In genomic region chr6:37311666-37312473, GRCh38 we compare ENCODE assay signal across 14 cellular contexts. TPM values are rescaled to one million over a fixed set of nuclear protein-coding genes. Genes with fewer than 3 reads are reported as not detected.
A peak's percentile ranks its signal among the peaks of the same experiment; 100 is the strongest.
DNase-seq lines count a peak whose midpoint lies in the region; ATAC-seq and TF ChIP-seq lines count a peak whose summit lies in the region.
"Had no signal": no experiment of that assay in that cellular context is flagged by ENCODE, and none has a peak within 500 bp of the region (broad histone marks: within the 10 kb centered on the region; RNA-seq: fewer than 3 reads in every experiment).

No MANE protein-coding gene starts in this region.

- 85 to 89% methylated on average over 2 of the region's 2 CpGs for WGBS in GM23248 (ENCODE audit: low coverage in 1 of 2, low lambda C conversion rate in 2 of 2, missing lambda C conversion rate in 2 of 2), 2 experiments

- H3K9me3 ChIP-seq in GM23248 (ENCODE audit: low read depth) (no peaks in the 10 kb centered on the region), osteoblast (ENCODE audit: low read depth, low read length) (no peaks in the 10 kb centered on the region)

- peaks cover 19% of the 10 kb centered on the region for H3F3A ChIP-seq in GM23248 (ENCODE audit: insufficient read depth)

- H4K20me1 ChIP-seq in GM23248 (ENCODE audit: insufficient read depth): no peaks in the 10 kb centered on the region
- peaks cover 2% of the 10 kb centered on the region for H4K20me1 ChIP-seq in osteoblast (ENCODE audit: insufficient read depth, low read length)

- H3K9ac ChIP-seq in GM23248: no peak overlapping the region
- H3K9ac ChIP-seq: KMS-11, neural progenitor cell had no signal

- no peaks in the 10 kb centered on the region for H3K79me2 ChIP-seq in GM23248 (ENCODE audit: insufficient read depth)
- no peaks in the 10 kb centered on the region for H3K79me2 ChIP-seq in osteoblast (ENCODE audit: insufficient read depth, low read length)

- intact Hi-C loops in dorsolateral prefrontal cortex (cut with DNase I): no loop called here

- peaks cover 22% of the 10 kb centered on the region for H3K4me1 ChIP-seq in GM23248 (ENCODE audit: insufficient read depth)
- H3K4me1 ChIP-seq in osteoblast (ENCODE audit: insufficient read depth, low read length): peaks cover 15% of the 10 kb centered on the region
- H3K4me1 ChIP-seq: neural progenitor cell had no signal

- in situ Hi-C loops in GM23248 (cut with MboI): no loop called here

- ATAC-seq in HG03108 (IDR thresholded peaks at IDR 0.05; ENCODE audit: unreplicated experiment) (no peak), GM21447 (IDR thresholded peaks at IDR 0.05; ENCODE audit: unreplicated experiment) (no peak), GM18498 (IDR thresholded peaks at IDR 0.05; ENCODE audit: unreplicated experiment) (no peak)
- ATAC-seq: left ventricle myocardium superior had no signal

- TF ChIP-seq CTCF in dorsolateral prefrontal cortex (IDR thresholded peaks at IDR 0.05 in 54 of 56, conservative IDR thresholded peaks at IDR 0.05 in 2 of 56; ENCODE audit: low read depth in 1 of 56, partially characterized antibody in 56 of 56) (no peak), osteoblast (IDR thresholded peaks at IDR 0.05; ENCODE audit: extremely low read depth, low read depth, low read length) (no peak)

- H3K4me3 ChIP-seq in GM23248 (no peak overlapping the region), dorsolateral prefrontal cortex (no peak overlapping the region), osteoblast (ENCODE audit: insufficient read depth, low read length) (no peak overlapping the region)
- H3K4me3 ChIP-seq: neural progenitor cell had no signal

- H3K36me3 ChIP-seq in GM23248 (ENCODE audit: low read depth) (peaks cover 17% of the 10 kb centered on the region; the same call in 1 of the 2 replicates), osteoblast (ENCODE audit: insufficient read depth, low read length) (peaks cover 32% of the 10 kb centered on the region)
- H3K36me3 ChIP-seq: neural progenitor cell had no signal

- H3K4me2 ChIP-seq in GM23248 (ENCODE audit: unreplicated experiment) (no peak overlapping the region), osteoblast (ENCODE audit: insufficient read depth, low read length) (no peak overlapping the region)
- H3K4me2 ChIP-seq: KMS-11, neural progenitor cell had no signal

- H2AFZ ChIP-seq in GM23248: no peak overlapping the region
- no peak overlapping the region for H2AFZ ChIP-seq in osteoblast (ENCODE audit: low read length)
- H2AFZ ChIP-seq: neural progenitor cell had no signal

- H3K27me3 ChIP-seq in GM23248 (replicated peaks; ENCODE audit: insufficient read depth) (no peaks in the 10 kb centered on the region), dorsolateral prefrontal cortex (no peaks in the 10 kb centered on the region), osteoblast (ENCODE audit: insufficient read depth, low read length) (no peaks in the 10 kb centered on the region)
- H3K27me3 ChIP-seq: neural progenitor cell had no signal

- H3K27ac ChIP-seq in GM23248 (peak overlapping the region; percentile 7; the same call in 1 of the 2 replicates), dorsolateral prefrontal cortex (peak overlapping the region in 30 of 59 donors; percentile 1 to 65 (median 34)), osteoblast (ENCODE audit: low read depth, low read length) (no peak overlapping the region)
- H3K27ac ChIP-seq: KMS-11, neural progenitor cell had no signal

- no peaks in the 10 kb centered on the region for H3K9me2 ChIP-seq in GM23248 (ENCODE audit: insufficient read depth)

- DNase-seq in GM23248 (peak; percentile 57), NCI-H226 (peak; percentile 67), dorsolateral prefrontal cortex (no peak), osteoblast (ENCODE audit: insufficient read length, low spot score, missing footprints) (peak; percentile 73)
- DNase-seq: COR-L47, hippocampal formation, left ventricle myocardium superior, NCI-H187 treated with DMSO at 0.1 percent for 48 hours, Right ventricle myocardium superior had no signal

RNA-seq across cellular contexts. Expression of gene RNF8, which starts 41.9 kb away (rescaled TPM):
- 21.6 and 34.2 TPM in 2 replicates for total RNA-seq in GM23248 (2014; rRNA removed; shearing (Covaris generic))
- polyA plus RNA-seq in GM23248 (2016; fragmentation: Nextera tagmentation; extraction: Ambion mirVana): 19.3 and 19.7 TPM in 2 replicates
- total RNA-seq in dorsolateral prefrontal cortex (10 to 100 TPM; 16.3 to 45.3 (median 30.9) TPM), osteoblast (16.6 and 20.9 TPM in 2 replicates)

RNA-seq across cellular contexts. Expression of gene TMEM217, which starts 53.9 kb away (rescaled TPM):
- total RNA-seq in GM23248 (2014; rRNA removed; shearing (Covaris generic)): 1.2 and 4.6 TPM in 2 replicates
- 4.4 and 6.5 TPM in 2 replicates for polyA plus RNA-seq in GM23248 (2016; fragmentation: Nextera tagmentation; extraction: Ambion mirVana)
- 1 to 10 TPM in 67 of 120 experiments, under 1 TPM in 43, not detected in 10; 0.29 to 4.3 (median 1.2) TPM for total RNA-seq in dorsolateral prefrontal cortex
- 2.7 and 3.3 TPM in 2 replicates for total RNA-seq in osteoblast
- total RNA-seq: left ventricle myocardium superior, Right ventricle myocardium superior had no signal

RNA-seq across cellular contexts. Expression of gene TBC1D22B, which starts 54.3 kb away (rescaled TPM):
- total RNA-seq in GM23248 (2014; rRNA removed; shearing (Covaris generic)): 5.0 and 12.1 TPM in 2 replicates
- 7.4 and 8.3 TPM in 2 replicates for polyA plus RNA-seq in GM23248 (2016; fragmentation: Nextera tagmentation; extraction: Ambion mirVana)
- total RNA-seq in dorsolateral prefrontal cortex (10 to 100 TPM in 115 of 120 experiments, 1 to 10 TPM in 5; 8.8 to 17.7 (median 12.6) TPM), osteoblast (6.9 and 7.7 TPM in 2 replicates)

Comparison
In these comparisons a context has a peak if more than half of its experiments do, and no peak if none do; other contexts are left out.
1. DNase-seq: peak in GM23248 (single experiment), NCI-H226 (single experiment) and osteoblast (single experiment); none in dorsolateral prefrontal cortex (0 of 10).